29 cellular contexts compared by ENCODE assay signal in the genomic region with DNA sequence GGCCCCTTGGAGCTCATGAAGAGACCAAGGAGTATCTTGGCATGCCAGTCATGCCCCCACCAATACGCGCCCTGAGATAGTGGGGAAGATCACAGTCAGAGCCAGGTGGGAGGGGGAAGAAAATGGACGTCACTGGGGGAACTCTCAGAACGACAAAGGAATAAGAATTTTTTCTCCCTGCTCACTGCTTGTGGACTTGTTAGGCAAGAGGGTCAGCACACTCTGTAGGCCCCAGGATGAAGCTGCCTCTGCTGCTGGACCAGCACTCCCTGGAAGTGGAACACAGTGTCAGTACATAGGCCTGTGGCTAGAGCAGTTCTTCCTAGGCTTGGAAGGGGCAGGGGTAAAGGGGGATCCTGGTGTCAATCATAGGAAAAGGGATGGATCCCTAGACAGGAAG. TPM values are rescaled to one million over a fixed set of nuclear protein-coding genes. Genes with fewer than 3 reads are reported as not detected.
DNase-seq lines count a peak whose midpoint lies in the region; ATAC-seq and TF ChIP-seq lines count a peak whose summit lies in the region.
"Had no signal": no experiment of that assay in that cellular context is flagged by ENCODE, and none has a peak within 500 bp of the region (broad histone marks: within the 10 kb centered on the region; RNA-seq: fewer than 3 reads in every experiment).

No MANE protein-coding gene starts in this region.

- no peak for TF ChIP-seq EP300 in esophagus muscularis mucosa (IDR thresholded peaks at IDR 0.05)

- H3K27ac ChIP-seq in coronary artery, result no peak overlapping the region
- H3K27ac ChIP-seq in esophagus muscularis mucosa (replicated peaks in 1 of 4), result no peak overlapping the region
- H3K27ac ChIP-seq: BLaER1 had no signal

- TF ChIP-seq CTCF in coronary artery (IDR thresholded peaks at IDR 0.05), result no peak
- no peak for TF ChIP-seq CTCF in esophagus muscularis mucosa (IDR thresholded peaks at IDR 0.05)

- CTCF ChIA-PET in activated CD8-positive, alpha-beta memory T cell treated with anti-CD3 and anti-CD28 coated beads, Interleukin-2, amount 10 ng/mL, durations not matched to agents 7 days and 5 days (lab: Charles Lee), result no interaction called here

- H3K4me3 ChIP-seq in coronary artery (no peak overlapping the region), esophagus muscularis mucosa (no peak overlapping the region)
- H3K4me3 ChIP-seq: BLaER1, GM12878 had no signal

- 86% methylated on average over 4 of the region's 4 CpGs for WGBS in esophagus muscularis mucosa

- H3K36me3 Mint-ChIP-seq in activated CD8-positive, alpha-beta memory T cell treated with anti-CD3 and anti-CD28 coated beads, Interleukin-2, amount 10 ng/mL, durations not matched to agents 7 days and 5 days, result no peaks in the 10 kb centered on the region
- H3K36me3 Mint-ChIP-seq: CD4-positive, alpha-beta memory T cell; CD4-positive, CD25-positive, alpha-beta regulatory T cell had no signal

- no peaks in the 10 kb centered on the region for H3K4me1 Mint-ChIP-seq in activated CD8-positive, alpha-beta memory T cell treated with anti-CD3 and anti-CD28 coated beads, Interleukin-2, amount 10 ng/mL, durations not matched to agents 7 days and 5 days
- H3K4me1 Mint-ChIP-seq: CD4-positive, alpha-beta memory T cell; CD4-positive, CD25-positive, alpha-beta regulatory T cell; CD8-positive, alpha-beta memory T cell had no signal

- H3K27me3 ChIP-seq in esophagus muscularis mucosa, result peaks cover 0 to 13% (median 0%) of the 10 kb centered on the region in 4 donors
- H3K27me3 ChIP-seq: BE2C, BLaER1 had no signal

- no peak overlapping the region for H3K27ac Mint-ChIP-seq in activated CD8-positive, alpha-beta memory T cell treated with anti-CD3 and anti-CD28 coated beads, Interleukin-2, amount 10 ng/mL, durations not matched to agents 7 days and 5 days
- H3K27ac Mint-ChIP-seq: CD14-positive monocyte; CD4-positive, alpha-beta memory T cell; CD4-positive, CD25-positive, alpha-beta regulatory T cell; CD8-positive, alpha-beta memory T cell had no signal

- H3K27me3 Mint-ChIP-seq in activated CD8-positive, alpha-beta memory T cell treated with anti-CD3 and anti-CD28 coated beads, Interleukin-2, amount 10 ng/mL, durations not matched to agents 7 days and 5 days, result peaks cover 19% of the 10 kb centered on the region

- H3K9me3 ChIP-seq in esophagus muscularis mucosa, result peaks cover 0 to 25% (median 16%) of the 10 kb centered on the region in 4 donors
- H3K9me3 ChIP-seq: BE2C had no signal

- H3K4me1 ChIP-seq in esophagus muscularis mucosa, result no peaks in the 10 kb centered on the region
- H3K4me1 ChIP-seq: BE2C, BLaER1 had no signal

- TF ChIP-seq POLR2A in esophagus muscularis mucosa (IDR thresholded peaks at IDR 0.05; ENCODE audit: low read depth), result no peak

- H3K4me3 Mint-ChIP-seq in activated CD8-positive, alpha-beta memory T cell treated with anti-CD3 and anti-CD28 coated beads, Interleukin-2, amount 10 ng/mL, durations not matched to agents 7 days and 5 days, result no peak overlapping the region
- H3K4me3 Mint-ChIP-seq: CD14-positive monocyte; CD4-positive, alpha-beta memory T cell; CD4-positive, CD25-positive, alpha-beta regulatory T cell; CD8-positive, alpha-beta memory T cell had no signal

- no peaks in the 10 kb centered on the region for H3K36me3 ChIP-seq in esophagus muscularis mucosa
- H3K36me3 ChIP-seq: BE2C, BLaER1 had no signal

- intact Hi-C loops in esophagus muscularis mucosa (cut with DNase I), result no loop called here

- DNase-seq in activated CD8-positive, alpha-beta memory T cell treated with anti-CD3 and anti-CD28 coated beads, Interleukin-2, amount 10 ng/mL, durations not matched to agents 7 days and 5 days, result peak; percentile 8
- DNase-seq in activated CD8-positive, alpha-beta memory T cell treated with anti-CD3 and anti-CD28 coated beads, Interleukin-2, amount 50 U/mL, for 48 hours, result no peak
- DNase-seq in coronary artery (ENCODE audit: low spot score), result peak; percentile 40
- peak; percentile 72 for DNase-seq in esophagus muscularis mucosa (ENCODE audit: extremely low spot score)
- DNase-seq in mesenteric fat pad (ENCODE audit: low spot score), result peak; percentile 33
- DNase-seq in NCI-H1417 treated with DMSO at 0.1 percent for 48 hours (lab: John Stamatoyannopoulos, UW), result no peak
- DNase-seq: 8988T; ACHN; BE2C; C1 segment of cervical spinal cord; CD4-positive, alpha-beta memory T cell; CD4-positive, CD25-positive, alpha-beta regulatory T cell; CD8-positive, alpha-beta memory T cell; COR-L47; DMS 273 treated with DMSO at 0.1 percent for 48 hours; DMS153; DMS53; DMS79; DND-41; EL; GDM1 had no signal

- ATAC-seq in activated CD8-positive, alpha-beta memory T cell treated with anti-CD3 and anti-CD28 coated beads, Interleukin-2, amount 10 ng/mL, durations not matched to agents 7 days and 5 days, result no peak
- ATAC-seq in HG02938 (IDR thresholded peaks at IDR 0.05; ENCODE audit: unreplicated experiment) (no peak), HG03520 (IDR thresholded peaks at IDR 0.05; ENCODE audit: unreplicated experiment) (no peak)
- ATAC-seq: GM12878 had no signal

- no peaks in the 10 kb centered on the region for H3K9me3 Mint-ChIP-seq in activated CD8-positive, alpha-beta memory T cell treated with anti-CD3 and anti-CD28 coated beads, Interleukin-2, amount 10 ng/mL, durations not matched to agents 7 days and 5 days (ENCODE audit: low read depth)

RNA-seq across cellular contexts. Expression of gene DRGX, which starts 46.5 kb away (rescaled TPM):
- not detected for total RNA-seq in activated CD8-positive, alpha-beta memory T cell treated with anti-CD3 and anti-CD28 coated beads, Interleukin-2, amount 10 ng/mL, durations not matched to agents 7 days and 5 days
- total RNA-seq in esophagus muscularis mucosa (not detected), mesenteric fat pad (not detected)
- total RNA-seq: A673; CD4-positive, alpha-beta memory T cell; CD4-positive, CD25-positive, alpha-beta regulatory T cell; CD8-positive, alpha-beta memory T cell; Daoy; GM12878 had no signal

RNA-seq across cellular contexts. Expression of gene C10orf71, which starts 50.4 kb away (rescaled TPM):
- not detected for total RNA-seq in activated CD8-positive, alpha-beta memory T cell treated with anti-CD3 and anti-CD28 coated beads, Interleukin-2, amount 10 ng/mL, durations not matched to agents 7 days and 5 days
- total RNA-seq in esophagus muscularis mucosa, result under 1 TPM in 2 of 4 donors, not detected in 2; 0.06 to 0.42 TPM
- total RNA-seq in mesenteric fat pad, result not detected
- total RNA-seq: A673; CD4-positive, alpha-beta memory T cell; CD4-positive, CD25-positive, alpha-beta regulatory T cell; CD8-positive, alpha-beta memory T cell; Daoy; G401; GM12878 had no signal

Comparison
In these comparisons a context has a peak if more than half of its experiments do, and no peak if none do; other contexts are left out.
1. DNase-seq: peak in activated CD8-positive, alpha-beta memory T cell treated with anti-CD3 and anti-CD28 coated beads, Interleukin-2, amount 10 ng/mL, durations not matched to agents 7 days and 5 days (single experiment), coronary artery (single experiment), esophagus muscularis mucosa (single experiment) and mesenteric fat pad (single experiment); none in activated CD8-positive, alpha-beta memory T cell treated with anti-CD3 and anti-CD28 coated beads, Interleukin-2, amount 50 U/mL, for 48 hours (single experiment) and NCI-H1417 treated with DMSO at 0.1 percent for 48 hours (single experiment).